ENCODE assay signal across 32 cellular contexts in the genomic region with DNA sequence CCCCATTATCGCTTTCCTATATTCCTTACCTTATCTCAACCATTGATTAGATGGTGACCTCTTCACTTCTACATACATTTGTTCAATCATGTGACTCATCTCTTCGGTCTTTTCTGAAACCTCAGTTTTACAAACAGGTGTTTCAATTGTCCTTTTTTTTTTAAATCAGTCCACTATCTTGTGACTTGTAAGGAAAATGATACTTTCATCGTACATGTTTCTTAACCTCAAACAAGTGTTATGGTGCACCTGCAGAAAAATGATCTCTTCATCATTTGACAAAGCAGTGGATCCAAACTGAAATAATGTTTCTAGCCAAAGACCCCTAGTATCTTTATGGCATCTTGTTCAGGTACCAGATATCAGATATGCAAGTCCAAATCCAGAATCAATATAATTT.
"Had no signal": no experiment of that assay in that cellular context is flagged by ENCODE, and none has a peak within 500 bp of the region (broad histone marks: within the 10 kb centered on the region; RNA-seq: fewer than 3 reads in every experiment).

No MANE protein-coding gene starts in this region.

- H3K4me1 ChIP-seq: ascending aorta had no signal

- H3K27ac ChIP-seq: ascending aorta, cardiac muscle cell, coronary artery, VCaP had no signal

- H3K27me3 ChIP-seq: ascending aorta, cardiac muscle cell had no signal

- H3K4me3 ChIP-seq: ascending aorta, cardiac muscle cell, coronary artery had no signal

- ATAC-seq: activated CD8-positive, alpha-beta T cell treated with anti-CD3 and anti-CD28 coated beads for 36 hours; activated naive CD8-positive, alpha-beta T cell treated with anti-CD3 and anti-CD28 coated beads, Interleukin-2, amount 50 U/mL, for 24 hours; activated T-cell treated with anti-CD3 and anti-CD28 coated beads, Interleukin-2, amount 50 U/mL, for 4 hours; activated T-cell treated with anti-CD3 and anti-CD28 coated beads, Interleukin-2, amount 50 U/mL, for 72 hours; activated T-helper 17 cell treated with anti-CD3 and anti-CD28 coated beads, Interleukin-2, amount 50 U/mL, for 72 hours had no signal

- H3K9me3 ChIP-seq: ascending aorta had no signal

- H3K36me3 ChIP-seq: ascending aorta, cardiac muscle cell had no signal

- FAIRE-seq: bronchial epithelial cell, colon, TTC549 had no signal

- DNase-seq: activated B cell treated with CpG ODN at 0.5 μM for 24 hours; activated CD4-positive, alpha-beta memory T cell treated with anti-CD3 and anti-CD28 coated beads for 36 hours; activated CD4-positive, alpha-beta T cell treated with anti-CD3 and anti-CD28 coated beads for 4 hours; activated CD4-positive, alpha-beta T cell treated with anti-CD3 and anti-CD28 coated beads, Interleukin-2, amount 10 ng/mL, durations not matched to agents 24 days and 14 days; activated CD4-positive, alpha-beta T cell treated with anti-CD3 and anti-CD28 coated beads, Interleukin-2, amount 50 U/mL, for 1 hour; activated CD4-positive, alpha-beta T cell treated with anti-CD3 and anti-CD28 coated beads, Interleukin-2, amount 50 U/mL, for 4 hours; activated CD4-positive, CD25-positive, alpha-beta regulatory T cell treated with anti-CD3 and anti-CD28 coated beads, Interleukin-2, amount 50 U/mL, for 72 hours; activated CD8-positive, alpha-beta memory T cell treated with anti-CD3 and anti-CD28 coated beads, Interleukin-2, amount 50 U/mL, for 4 hours; activated CD8-positive, alpha-beta T cell treated with anti-CD3 and anti-CD28 coated beads for 36 hours; activated effector memory CD4-positive, alpha-beta T cell treated with anti-CD3 and anti-CD28 coated beads, Interleukin-2, amount 50 U/mL, for 16 hours; activated gamma-delta T cell treated with Interleukin-2 at 50 U/mL for 16 hours; activated naive CD4-positive, alpha-beta T cell; activated naive CD4-positive, alpha-beta T cell treated with anti-CD3 and anti-CD28 coated beads for 36 hours; activated naive CD8-positive, alpha-beta T cell treated with anti-CD3 and anti-CD28 coated beads, Interleukin-2, amount 10 ng/mL, durations not matched to agents 7 days and 5 days; activated naive CD8-positive, alpha-beta T cell treated with anti-CD3 and anti-CD28 coated beads, Interleukin-2, amount 50 U/mL, for 24 hours; activated T-cell treated with anti-CD3 and anti-CD28 coated beads for 4 hours; activated T-cell treated with anti-CD3 and anti-CD28 coated beads, Interleukin-2, amount 50 U/mL, for 1 hour; activated T-cell treated with anti-CD3 and anti-CD28 coated beads, Interleukin-2, amount 50 U/mL, for 4 hours; activated T-cell treated with anti-CD3 and anti-CD28 coated beads, Interleukin-2, amount 50 U/mL, for 72 hours; amygdala; anterior cingulate cortex; central memory CD4-positive, alpha-beta T cell; T-helper 2 cell; T-helper 9 cell had no signal
